9 cellular contexts compared by ENCODE assay signal in genomic region chr16:61887903-61888302, GRCh38.
DNase-seq lines count a peak whose midpoint lies in the region; ATAC-seq, FAIRE-seq and TF ChIP-seq lines count a peak whose summit lies in the region.
"Had no signal": no experiment of that assay in that cellular context is flagged by ENCODE, and none has a peak within 500 bp of the region (broad histone marks: within the 10 kb centered on the region; RNA-seq: fewer than 3 reads in every experiment).

No MANE protein-coding gene starts in this region.

- no peak for TF ChIP-seq CTCF in GM13977 (IDR thresholded peaks at IDR 0.05; ENCODE audit: extremely low read depth, insufficient read depth, missing control alignments)

- H3K4me3 ChIP-seq in GM23248, result no peak overlapping the region

- peak overlapping the region; percentile 28; the same call in 1 of the 2 replicates for H2AFZ ChIP-seq in GM23248

- H3K9me3 ChIP-seq in GM23248 (ENCODE audit: low read depth), result no peaks in the 10 kb centered on the region

- H3K9me3 Mint-ChIP-seq in stimulated activated naive B cell treated with anti-CD40 and anti-IgM and Interleukin-4, amounts not matched to agents 10 μg/mL and 1 μg/mL and 100 μg/mL, for 72 hours, result peaks cover 2 to 4% of the 10 kb centered on the region in 2 donors

- no peaks in the 10 kb centered on the region for H3K36me3 Mint-ChIP-seq in stimulated activated naive B cell treated with anti-CD40 and anti-IgM and Interleukin-4, amounts not matched to agents 10 μg/mL and 1 μg/mL and 100 μg/mL, for 72 hours

- H3K27me3 ChIP-seq in GM23248 (replicated peaks; ENCODE audit: insufficient read depth), result no peaks in the 10 kb centered on the region

- no peaks in the 10 kb centered on the region for H3K4me1 Mint-ChIP-seq in stimulated activated naive B cell treated with anti-CD40 and anti-IgM and Interleukin-4, amounts not matched to agents 10 μg/mL and 1 μg/mL and 100 μg/mL, for 72 hours

- ATAC-seq in stimulated activated naive B cell treated with anti-CD40 and anti-IgM and Interleukin-4, amounts not matched to agents 10 μg/mL and 1 μg/mL and 100 μg/mL, for 72 hours (replicated peaks), result peak; percentile 65 to 71

- WGBS in GM23248 (ENCODE audit: low coverage in 1 of 2, low lambda C conversion rate in 2 of 2, missing lambda C conversion rate in 2 of 2), 2 experiments, result 35 to 47% methylated on average over 4 of the region's 4 CpGs

- H3K9me2 ChIP-seq in GM23248 (ENCODE audit: insufficient read depth), result no peaks in the 10 kb centered on the region

- H3K4me2 ChIP-seq in GM23248 (ENCODE audit: unreplicated experiment), result no peak overlapping the region

- H3F3A ChIP-seq in GM23248 (ENCODE audit: insufficient read depth), result no peaks in the 10 kb centered on the region

- no peak overlapping the region for H3K4me3 Mint-ChIP-seq in stimulated activated naive B cell treated with anti-CD40 and anti-IgM and Interleukin-4, amounts not matched to agents 10 μg/mL and 1 μg/mL and 100 μg/mL, for 72 hours

- no peaks in the 10 kb centered on the region for H3K27me3 Mint-ChIP-seq in stimulated activated naive B cell treated with anti-CD40 and anti-IgM and Interleukin-4, amounts not matched to agents 10 μg/mL and 1 μg/mL and 100 μg/mL, for 72 hours

- peak; percentile 63 for DNase-seq in GM23248
- DNase-seq in NOMO-1 treated with dmso at 0.1 percent for 144 hours (lab: John Stamatoyannopoulos, UW; ENCODE audit: unreplicated experiment), result peak; percentile 86
- DNase-seq in fibroblast of the conjunctiva (ENCODE audit: low read depth), result peak; percentile 16
- no peak for DNase-seq in stimulated activated naive B cell treated with anti-CD40 and anti-IgM and Interleukin-4, amounts not matched to agents 10 μg/mL and 1 μg/mL and 100 μg/mL, for 72 hours
- DNase-seq in HTR-8/SVneo (ENCODE audit: insufficient read length, low spot score), result no peak
- DNase-seq in DMS 273 treated with DMSO at 0.1 percent for 48 hours (lab: John Stamatoyannopoulos, UW), result no peak
- DNase-seq in GM13977 (ENCODE audit: low spot score), result no peak
- DNase-seq: NCI-H187; stimulated activated CD4-positive, alpha-beta T cell treated with anti-CD3 and anti-CD28 coated beads, Interleukin-4, amount 100 ng/mL, for 1 hour had no signal

- in situ Hi-C loops in GM23248 (cut with MboI), result no loop called here
- in situ Hi-C loops in GM13977 (cut with MboI; ENCODE audit: low pct_unique_long_range_greater_than_20kb, low sequenced_read_pairs, unreplicated experiment), result no loop called here

- no peak overlapping the region for H3K9ac ChIP-seq in GM23248

- H3K27ac ChIP-seq in GM23248, result peak overlapping the region; percentile 32

- no peak for FAIRE-seq in HTR-8/SVneo (lab: Jason Lieb, UNC)

- H3K79me2 ChIP-seq in GM23248 (ENCODE audit: insufficient read depth), result no peaks in the 10 kb centered on the region

- H3K36me3 ChIP-seq in GM23248 (ENCODE audit: low read depth), result no peaks in the 10 kb centered on the region

- no peak overlapping the region for H3K27ac Mint-ChIP-seq in stimulated activated naive B cell treated with anti-CD40 and anti-IgM and Interleukin-4, amounts not matched to agents 10 μg/mL and 1 μg/mL and 100 μg/mL, for 72 hours

- H4K20me1 ChIP-seq in GM23248 (ENCODE audit: insufficient read depth), result no peaks in the 10 kb centered on the region

- no peaks in the 10 kb centered on the region for H3K4me1 ChIP-seq in GM23248 (ENCODE audit: insufficient read depth)

Comparison
In these comparisons a context has a peak if more than half of its experiments do, and no peak if none do; other contexts are left out.
1. DNase-seq: peak in GM23248 (single experiment), NOMO-1 treated with dmso at 0.1 percent for 144 hours (single experiment) and fibroblast of the conjunctiva (single experiment); none in stimulated activated naive B cell treated with anti-CD40 and anti-IgM and Interleukin-4, amounts not matched to agents 10 μg/mL and 1 μg/mL and 100 μg/mL, for 72 hours (single experiment), HTR-8/SVneo (single experiment), DMS 273 treated with DMSO at 0.1 percent for 48 hours (single experiment) and GM13977 (single experiment).